Comparison of ENCODE assay signal across 8 cellular contexts in genomic region chr18:4017479-4017878, GRCh38.
A peak's percentile ranks its signal among the peaks of the same experiment; 100 is the strongest.
DNase-seq lines count a peak whose midpoint lies in the region; ATAC-seq, FAIRE-seq and TF ChIP-seq lines count a peak whose summit lies in the region.

No MANE protein-coding gene starts in this region.

- H2AFZ ChIP-seq in H1 (ENCODE audit: low read length) (no peak overlapping the region), trophoblast cell (ENCODE audit: insufficient read depth, low read length, poor library complexity) (no peak overlapping the region)

- H2BK15ac ChIP-seq in H1 (ENCODE audit: low read length), result no peak overlapping the region

- H2BK120ac ChIP-seq in H1 (replicated peaks; ENCODE audit: low read depth, low read length), result no peak overlapping the region
- H2BK120ac ChIP-seq in trophoblast cell (ENCODE audit: insufficient read depth, low read length, poor library complexity), result no peak overlapping the region

- H3K4ac ChIP-seq in H1 (replicated peaks; ENCODE audit: insufficient read length, low read depth, low read length) (no peak overlapping the region), trophoblast cell (ENCODE audit: low read depth, low read length) (no peak overlapping the region)

- H3K23ac ChIP-seq in H1 (ENCODE audit: insufficient read length), result no peak overlapping the region
- no peak overlapping the region for H3K23ac ChIP-seq in trophoblast cell (ENCODE audit: low read length)

- POLR2A ChIA-PET in H1 (lab: Charles Lee; ENCODE audit: partially characterized antibody), result no interaction called here

- H3K18ac ChIP-seq in H1 (ENCODE audit: extremely low read depth, low read length) (no peak overlapping the region), trophoblast cell (ENCODE audit: low read length) (no peak overlapping the region)

- ATAC-seq in GM19468 (IDR thresholded peaks at IDR 0.05; ENCODE audit: extremely low read depth, unreplicated experiment), result peak; percentile 37

- TF ChIP-seq CTCF in H1 (IDR thresholded peaks at IDR 0.05; ENCODE audit: control extremely low read depth in 1 of 3, insufficient read depth in 1 of 3, low read depth in 1 of 3, low read length in 3 of 3), result peak; percentile 35 to 66 (median 65)

- H3K9ac ChIP-seq in H1 (replicated peaks in 1 of 4; ENCODE audit: extremely low read depth in 1 of 4, low read depth in 3 of 4, low read length in 3 of 4), result no peak overlapping the region
- no peak overlapping the region for H3K9ac ChIP-seq in trophoblast cell (ENCODE audit: low read length)

- WGBS in H1 (ENCODE audit: extremely low coverage in 1 of 2, insufficient coverage in 1 of 2, insufficient read length in 1 of 2, insufficient replicate concordance in 2 of 2, low coverage in 1 of 2, low lambda C conversion rate in 2 of 2, missing lambda C conversion rate in 1 of 2), 2 experiments, result 21% methylated on average over 3 of the region's 3 CpGs; no CpG with 5 or more reads in 1 of the 2 experiments
- WGBS in trophoblast cell (ENCODE audit: extremely low coverage, insufficient coverage, insufficient read length), result no CpG with 5 or more reads among the region's 3 CpGs

- H3K36me3 ChIP-seq in H1 (ENCODE audit: control insufficient read depth in 2 of 4, insufficient read depth in 4 of 4, low read length in 3 of 4), result no peaks in the 10 kb centered on the region
- H3K36me3 ChIP-seq in trophoblast cell (ENCODE audit: control insufficient read depth in 1 of 2, insufficient read depth in 2 of 2, low read length in 2 of 2), result no peaks in the 10 kb centered on the region

- H2BK5ac ChIP-seq in H1 (ENCODE audit: low read depth, low read length) (no peak overlapping the region), trophoblast cell (ENCODE audit: low read depth, low read length, poor library complexity) (no peak overlapping the region)

- no peak overlapping the region for H4K12ac ChIP-seq in trophoblast cell (ENCODE audit: low read depth, low read length)

- CTCF ChIA-PET in H1 (lab: Charles Lee; ENCODE audit: partially characterized antibody), result interaction anchor here (0.6 to 1.6 kb wide), 4 partner anchors 19 to 246 kb away, joined by 3 to 4 read pairs (median 4); no protein-coding TSS in a partner anchor

- no peak overlapping the region for H2AK5ac ChIP-seq in H1 (ENCODE audit: low read depth, low read length)
- no peak overlapping the region for H2AK5ac ChIP-seq in trophoblast cell (ENCODE audit: low read length)

- FAIRE-seq in H1 (lab: Jason Lieb, UNC), result peak; percentile 90

- no peaks in the 10 kb centered on the region for H4K20me1 ChIP-seq in H1 (replicated peaks in 1 of 2; ENCODE audit: control insufficient read depth in 1 of 2, insufficient read depth in 2 of 2, low read length in 2 of 2)

- H3K9me3 ChIP-seq in H1 (ENCODE audit: insufficient read depth in 2 of 2, low read depth in 1 of 2, low read length in 1 of 2), result no peaks in the 10 kb centered on the region
- H3K9me3 ChIP-seq in trophoblast cell (ENCODE audit: insufficient read depth, low read depth, low read length), result no peaks in the 10 kb centered on the region

- H3K4me2 ChIP-seq in H1 (ENCODE audit: insufficient read depth in 1 of 2, low read depth in 2 of 2, low read length in 2 of 2) (no peak overlapping the region), trophoblast cell (ENCODE audit: low read length) (no peak overlapping the region)

- no peak overlapping the region for H3K14ac ChIP-seq in H1 (ENCODE audit: insufficient read length)
- H3K14ac ChIP-seq in trophoblast cell (ENCODE audit: low read length), result no peak overlapping the region

- H2BK20ac ChIP-seq in H1 (ENCODE audit: low read length), result no peak overlapping the region

- H4K8ac ChIP-seq in H1 (ENCODE audit: extremely low read depth, insufficient read depth, low read length) (no peak overlapping the region), trophoblast cell (ENCODE audit: low read depth, low read length) (no peak overlapping the region)

- H4K5ac ChIP-seq in H1 (ENCODE audit: insufficient read length, low read depth, low read length), result no peak overlapping the region

- H3K56ac ChIP-seq in H1 (replicated peaks; ENCODE audit: insufficient read length, low read depth, low read length), result no peak overlapping the region

- no peak overlapping the region for H3K27ac ChIP-seq in H1 (ENCODE audit: low read depth, low read length)
- no peak overlapping the region for H3K27ac ChIP-seq in trophoblast cell (ENCODE audit: low read depth, low read length)

- no peaks in the 10 kb centered on the region for H3K23me2 ChIP-seq in H1 (ENCODE audit: low read depth, low read length)

- TF ChIP-seq RAD21 in H1 (IDR thresholded peaks at IDR 0.05 in 1 of 2, conservative IDR thresholded peaks at IDR 0.05 in 1 of 2; ENCODE audit: low read depth in 2 of 2, low read length in 2 of 2), result peak; percentile 57 to 68

- H3K4me1 ChIP-seq in H1 (replicated peaks in 1 of 4; ENCODE audit: control insufficient read depth in 3 of 4, insufficient read depth in 4 of 4, low read length in 3 of 4) (peaks cover 0 to 17% (median 3%) of the 10 kb centered on the region in 4 experiments; a peak in 5 of 7 replicates), trophoblast cell (ENCODE audit: control insufficient read depth in 1 of 2, insufficient read depth in 2 of 2, low read length in 2 of 2) (peaks cover 7% of the 10 kb centered on the region in 2 experiments)

- H3K27me3 ChIP-seq in H1 (replicated peaks in 1 of 4; ENCODE audit: control insufficient read depth in 3 of 4, extremely low read depth in 1 of 4, insufficient read depth in 3 of 4, low read length in 3 of 4) (no peaks in the 10 kb centered on the region), trophoblast cell (ENCODE audit: insufficient read depth, low read length) (no peaks in the 10 kb centered on the region)

- H2BK12ac ChIP-seq in H1 (ENCODE audit: low read depth, low read length) (no peak overlapping the region), trophoblast cell (ENCODE audit: low read length) (no peak overlapping the region)

- H4K91ac ChIP-seq in H1 (replicated peaks; ENCODE audit: insufficient read length, low read length), result no peak overlapping the region
- no peak overlapping the region for H4K91ac ChIP-seq in trophoblast cell (ENCODE audit: low read depth, low read length)

- no peak for TF ChIP-seq EP300 in H1 (IDR thresholded peaks at IDR 0.05; ENCODE audit: borderline replicate concordance in 1 of 2, low read depth in 2 of 2, low read length in 2 of 2)

- no peak for TF ChIP-seq POLR2A in H1 (IDR thresholded peaks at IDR 0.05; ENCODE audit: control extremely low read depth in 1 of 2, low read depth in 2 of 2, low read length in 2 of 2)

- H3K79me1 ChIP-seq in H1 (ENCODE audit: low read depth, low read length) (no peaks in the 10 kb centered on the region; the same call in 1 of the 2 replicates), trophoblast cell (ENCODE audit: low read length) (no peaks in the 10 kb centered on the region)

- H3K4me3 ChIP-seq in H1 (ENCODE audit: extremely low read depth in 1 of 4, insufficient read depth in 2 of 4, low read depth in 3 of 4, low read length in 4 of 4), result no peak overlapping the region
- H3K4me3 ChIP-seq in trophoblast cell (ENCODE audit: low read depth, low read length), result no peak overlapping the region

- H3K79me2 ChIP-seq in H1 (ENCODE audit: control insufficient read depth in 1 of 2, insufficient read depth in 2 of 2, low read length in 2 of 2), result no peaks in the 10 kb centered on the region
- H3K79me2 ChIP-seq in trophoblast cell (ENCODE audit: control insufficient read depth, insufficient read depth, low read length, poor library complexity), result no peaks in the 10 kb centered on the region

- peak; percentile 8 for DNase-seq in Daoy (ENCODE audit: low read depth)
- peak; percentile 21 for DNase-seq in HPDE6-E6E7 (ENCODE audit: extremely low spot score)
- DNase-seq in H1 (ENCODE audit: low read depth in 1 of 2, low spot score in 2 of 2), result peak in 1 of 2 experiments; percentile 46
- DNase-seq in Ammon's horn (ENCODE audit: low spot score), result no peak
- no peak for DNase-seq in trophoblast cell
- DNase-seq in stimulated activated CD4-positive, alpha-beta T cell treated with anti-CD3 and anti-CD28 coated beads, Interleukin-4, amount 100 ng/mL, for 4 hours, result no peak
- no peak for DNase-seq in NCI-H187 (lab: John Stamatoyannopoulos, UW)

TF ChIP-seq in H1, 55 proteins besides CTCF, POLR2A, EP300 and RAD21 (continues in another document):
- TF ChIP-seq TBP (IDR thresholded peaks at IDR 0.05; ENCODE audit: low read depth, low read length), result no peak

Comparison
In these comparisons a context has a peak if more than half of its experiments do, and no peak if none do; other contexts are left out.
1. DNase-seq: peak in Daoy (single experiment) and HPDE6-E6E7 (single experiment); none in Ammon's horn (single experiment), trophoblast cell (0 of 2), stimulated activated CD4-positive, alpha-beta T cell treated with anti-CD3 and anti-CD28 coated beads, Interleukin-4, amount 100 ng/mL, for 4 hours (0 of 2) and NCI-H187 (0 of 2).